ENCODE assay signal across 1 cellular context in genomic region chr9:77016111-77016525, GRCh38.
TF ChIP-seq lines count a peak whose summit lies in the region.

No MANE protein-coding gene starts in this region.

TF ChIP-seq in WTC11, 78 proteins besides CTCF, POLR2A, EP300 and RAD21 (continued from another document):
- no peak for TF ChIP-seq STAT6 (CRISPR knock-in tag; conservative IDR thresholded peaks at IDR 0.05; ENCODE audit: low read depth)
- TF ChIP-seq CBFB (CRISPR knock-in tag; IDR thresholded peaks at IDR 0.05; ENCODE audit: low read depth) = peak; percentile 9; the same call in 1 of the 2 replicates
- TF ChIP-seq FOXP1 (CRISPR knock-in tag; IDR thresholded peaks at IDR 0.05; ENCODE audit: borderline replicate concordance) = 0 out of 2 replicates have a peak, but pooled peaks have one; percentile 19
- no peak for TF ChIP-seq ZNF532 (CRISPR knock-in tag; IDR thresholded peaks at IDR 0.05; ENCODE audit: borderline replicate concordance)
- 0 out of 2 replicates have a peak, but pooled peaks have one; percentile 48 for TF ChIP-seq SMAD3 (CRISPR knock-in tag; IDR thresholded peaks at IDR 0.05; ENCODE audit: borderline replicate concordance)
- no peak for TF ChIP-seq ZNF317 (CRISPR knock-in tag; IDR thresholded peaks at IDR 0.05; ENCODE audit: borderline replicate concordance, low read depth)
- no peak for TF ChIP-seq E2F1 (CRISPR knock-in tag; IDR thresholded peaks at IDR 0.05)
- TF ChIP-seq ZSCAN18 (CRISPR knock-in tag; IDR thresholded peaks at IDR 0.05) = no peak
- no peak for TF ChIP-seq NFE2L1 (CRISPR knock-in tag; IDR thresholded peaks at IDR 0.05)
